Comparison of ENCODE assay signal across 9 cellular contexts in genomic region chr10:74991435-74991834, GRCh38.
DNase-seq lines count a peak whose midpoint lies in the region; ATAC-seq and TF ChIP-seq lines count a peak whose summit lies in the region.
"Had no signal": no experiment of that assay in that cellular context is flagged by ENCODE, and none has a peak within 500 bp of the region (broad histone marks: within the 10 kb centered on the region; RNA-seq: fewer than 3 reads in every experiment).

No MANE protein-coding gene starts in this region.

- H3K27me3 ChIP-seq in Loucy (ENCODE audit: insufficient read depth, low read length, poor library complexity, severe bottlenecking) (no peaks in the 10 kb centered on the region), colonic mucosa (no peaks in the 10 kb centered on the region), psoas muscle (ENCODE audit: insufficient read depth in 3 of 3, low read length in 2 of 3) (no peaks in the 10 kb centered on the region)
- H3K27me3 ChIP-seq: BLaER1 treated with 17β-estradiol and CSF1 and Interleukin-3, amounts not matched to agents 10 nM and 100 nM had no signal

- H3K4me3 ChIP-seq in Loucy (ENCODE audit: low read length, poor library complexity, severe bottlenecking) (no peak overlapping the region), colonic mucosa (no peak overlapping the region), psoas muscle (no peak overlapping the region)
- H3K4me3 ChIP-seq: BLaER1 treated with 17β-estradiol and CSF1 and Interleukin-3, amounts not matched to agents 10 nM and 100 nM had no signal

- peaks cover 58% of the 10 kb centered on the region for H3K36me3 ChIP-seq in Loucy (ENCODE audit: insufficient read depth, low read length)
- H3K36me3 ChIP-seq in colonic mucosa: no peaks in the 10 kb centered on the region
- H3K36me3 ChIP-seq in psoas muscle (ENCODE audit: insufficient read depth in 1 of 2, low read depth in 1 of 2): peaks cover 6 to 38% of the 10 kb centered on the region in 2 donors

- H3K79me2 ChIP-seq in Loucy (ENCODE audit: insufficient read depth, low read length): no peaks in the 10 kb centered on the region

- H3K9ac ChIP-seq in Loucy (ENCODE audit: low read depth, low read length, poor library complexity, severe bottlenecking) (no peak overlapping the region), colonic mucosa (ENCODE audit: low read depth in 2 of 2, low read length in 2 of 2) (no peak overlapping the region)
- H3K9ac ChIP-seq: BLaER1 treated with 17β-estradiol and CSF1 and Interleukin-3, amounts not matched to agents 10 nM and 100 nM had no signal

- H3K27ac ChIP-seq in colonic mucosa (no peak overlapping the region), psoas muscle (no peak overlapping the region)
- H3K27ac ChIP-seq: BLaER1 treated with 17β-estradiol and CSF1 and Interleukin-3, amounts not matched to agents 10 nM and 100 nM had no signal

- ATAC-seq in psoas muscle (peak in 3 of 4 donors; percentile 44 to 48 (median 46)), HG02938 (IDR thresholded peaks at IDR 0.05; ENCODE audit: unreplicated experiment) (no peak)

- H3F3A ChIP-seq in Loucy (ENCODE audit: low read depth): no peaks in the 10 kb centered on the region; the same call in 1 of the 2 replicates

- intact Hi-C loops in colonic mucosa (cut with DNase I): no loop called here
- intact Hi-C loops in psoas muscle (cut with DNase I): no loop called here

- H4K20me1 ChIP-seq in Loucy (ENCODE audit: insufficient read depth, low read length, poor library complexity, severe bottlenecking): no peaks in the 10 kb centered on the region
- H4K20me1 ChIP-seq: BLaER1 treated with 17β-estradiol and CSF1 and Interleukin-3, amounts not matched to agents 10 nM and 100 nM had no signal

- peak; percentile 34 for DNase-seq in NCI-H2171 treated with DMSO at 0.1 percent for 48 hours (lab: John Stamatoyannopoulos, UW)
- DNase-seq in NCI-H2171 (lab: John Stamatoyannopoulos, UW): no peak
- DNase-seq in colonic mucosa: no peak
- DNase-seq in psoas muscle: no peak
- no peak for DNase-seq in activated CD8-positive, alpha-beta memory T cell treated with anti-CD3 and anti-CD28 coated beads for 24 hours
- DNase-seq in SHP77 (lab: John Stamatoyannopoulos, UW): no peak

- H3K9me3 ChIP-seq in Loucy (ENCODE audit: insufficient read depth, low read depth, low read length): no peaks in the 10 kb centered on the region
- H3K9me3 ChIP-seq in colonic mucosa: no peaks in the 10 kb centered on the region
- H3K9me3 ChIP-seq in psoas muscle: no peaks in the 10 kb centered on the region

- H3K9me2 ChIP-seq in Loucy (replicated peaks; ENCODE audit: low read depth, low read length): no peaks in the 10 kb centered on the region

- H3K4me2 ChIP-seq in Loucy (ENCODE audit: low read depth, low read length, poor library complexity, severe bottlenecking): no peak overlapping the region
- H3K4me2 ChIP-seq: BLaER1 treated with 17β-estradiol and CSF1 and Interleukin-3, amounts not matched to agents 10 nM and 100 nM had no signal

- H2AFZ ChIP-seq in Loucy (ENCODE audit: low read length): no peak overlapping the region

- H3K4me1 ChIP-seq in Loucy (ENCODE audit: insufficient read depth, low read length, poor library complexity, severe bottlenecking) (peaks cover 38% of the 10 kb centered on the region), colonic mucosa (peaks cover 5% of the 10 kb centered on the region), psoas muscle (peaks cover 25% of the 10 kb centered on the region)

- TF ChIP-seq CTCF in Loucy (conservative IDR thresholded peaks at IDR 0.05; ENCODE audit: low read length): peak; percentile 74
- peak; percentile 42 for TF ChIP-seq CTCF in colonic mucosa (IDR thresholded peaks at IDR 0.05)
- TF ChIP-seq CTCF in psoas muscle (IDR thresholded peaks at IDR 0.05): no peak
